8 cellular contexts compared by ENCODE assay signal in the genomic region with DNA sequence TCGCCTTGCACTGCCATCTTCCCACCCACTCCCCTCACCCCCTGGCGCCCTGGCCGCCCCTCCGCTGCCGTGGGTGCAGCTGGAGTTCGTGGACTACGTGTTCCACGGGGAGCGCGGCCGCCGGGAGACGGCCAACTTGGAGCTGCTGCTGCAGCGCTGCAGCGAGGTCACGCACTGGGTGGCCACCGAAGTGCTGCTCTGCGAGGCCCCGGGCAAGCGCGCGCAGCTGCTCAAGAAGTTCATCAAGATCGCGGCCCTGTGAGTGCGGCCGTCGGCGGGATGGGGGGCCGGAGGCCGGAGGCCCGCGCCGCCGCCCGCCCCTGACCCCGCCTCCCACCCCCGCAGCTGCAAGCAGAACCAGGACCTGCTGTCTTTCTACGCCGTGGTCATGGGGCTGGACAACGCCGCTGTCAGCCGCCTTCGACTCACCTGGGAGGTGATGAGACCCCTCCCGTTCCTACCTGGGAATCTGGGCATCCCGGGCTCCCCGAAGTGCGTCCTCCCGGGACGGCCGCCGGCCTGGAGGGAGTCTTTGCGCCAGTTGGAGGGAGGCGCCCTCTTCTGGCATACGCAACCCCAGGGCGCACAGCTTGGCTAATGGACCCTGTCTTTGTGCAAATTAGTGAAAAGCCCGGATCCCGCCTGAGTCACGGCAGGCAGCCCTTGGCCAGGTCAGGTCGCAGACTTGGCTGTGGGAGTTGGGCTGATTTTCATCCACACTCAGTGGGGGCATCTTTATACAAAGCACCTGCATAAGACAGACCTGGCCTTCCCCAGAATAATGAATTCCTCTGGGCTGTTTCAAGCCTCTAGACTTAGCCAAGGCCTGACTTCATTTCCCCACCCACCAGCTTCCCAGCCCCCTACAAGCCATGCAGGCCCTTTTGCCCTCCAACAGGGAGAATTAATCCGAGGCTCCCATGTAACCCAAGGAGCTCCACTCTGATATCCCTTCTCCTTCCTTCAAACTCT. TPM values are rescaled to one million over a fixed set of nuclear protein-coding genes. Genes with fewer than 3 reads are reported as not detected.
DNase-seq lines count a peak whose midpoint lies in the region; ATAC-seq and TF ChIP-seq lines count a peak whose summit lies in the region.

No MANE protein-coding gene starts in this region.

- H3K4me1 ChIP-seq in A673 (ENCODE audit: insufficient read depth, low read length, poor library complexity, severe bottlenecking): no peaks in the 10 kb centered on the region
- peaks cover 0 to 11% of the 10 kb centered on the region in 2 donors for H3K4me1 ChIP-seq in thoracic aorta (ENCODE audit: control insufficient read depth in 1 of 2, low read depth in 2 of 2)

- H3K36me3 ChIP-seq in A673 (ENCODE audit: insufficient read depth, low read length, poor library complexity, severe bottlenecking) (no peaks in the 10 kb centered on the region), thoracic aorta (no peaks in the 10 kb centered on the region)

- peaks cover 14% of the 10 kb centered on the region for H3K4me1 Mint-ChIP-seq in activated naive CD4-positive, alpha-beta T cell treated with anti-CD3 and anti-CD28 coated beads, Interleukin-2, amount 50 U/mL, for 24 hours
- peaks cover 14% of the 10 kb centered on the region for H3K4me1 Mint-ChIP-seq in osteocyte (ENCODE audit: unreplicated experiment)

- CTCF ChIA-PET in A673 (lab: Charles Lee): interaction anchor here (0.7 to 1.2 kb wide), 3 partner anchors 9 to 78 kb away, joined by 4 to 6 read pairs (median 5); no protein-coding TSS in a partner anchor

- H3K27me3 ChIP-seq in A673 (replicated peaks; ENCODE audit: insufficient read depth, low read depth, low read length, poor library complexity): no peaks in the 10 kb centered on the region
- no peaks in the 10 kb centered on the region for H3K27me3 ChIP-seq in thoracic aorta (replicated peaks; ENCODE audit: insufficient read depth)

- no peaks in the 10 kb centered on the region for H3K9me3 ChIP-seq in A673 (ENCODE audit: low read depth, low read length, poor library complexity, severe bottlenecking)
- no peaks in the 10 kb centered on the region for H3K9me3 ChIP-seq in thoracic aorta

- POLR2A ChIA-PET in A673 (lab: Charles Lee; ENCODE audit: low non-redundant PET): no interaction called here

- TF ChIP-seq CTCF in A673 (conservative IDR thresholded peaks at IDR 0.05; ENCODE audit: low read depth, low read length) (peak; percentile 59), osteocyte (IDR thresholded peaks at IDR 0.05) (peak; percentile 78), thoracic aorta (IDR thresholded peaks at IDR 0.05) (peak; percentile 59)

- H3K27ac Mint-ChIP-seq in activated naive CD4-positive, alpha-beta T cell treated with anti-CD3 and anti-CD28 coated beads, Interleukin-2, amount 50 U/mL, for 24 hours: no peak overlapping the region
- H3K27ac Mint-ChIP-seq in osteocyte (ENCODE audit: unreplicated experiment): peak overlapping the region; percentile 67

- peak; percentile 43 for DNase-seq in A673 (ENCODE audit: low spot score)
- DNase-seq in SHP77 treated with DMSO at 0.1 percent for 48 hours (lab: John Stamatoyannopoulos, UW): peak; percentile 46
- peak; percentile 61 to 91 (median 80) for DNase-seq in head of caudate nucleus
- DNase-seq in osteocyte (ENCODE audit: extremely low spot score, unreplicated experiment): peak; percentile 89
- peak; percentile 44 for DNase-seq in thoracic aorta (ENCODE audit: low spot score)

- intact Hi-C loops in A673 (cut with micrococcal nuclease; ENCODE audit: unreplicated experiment): no loop called here
- intact Hi-C loops in head of caudate nucleus (cut with DNase I): loop anchor here (10.0 kb wide), 1 partner anchor 177 kb away; a partner anchor contains a TSS

- ATAC-seq in GM18517 (IDR thresholded peaks at IDR 0.05; ENCODE audit: unreplicated experiment) (peak; percentile 71), HG03565 (IDR thresholded peaks at IDR 0.05; ENCODE audit: unreplicated experiment) (peak; percentile 49), thoracic aorta (ENCODE audit: insufficient number of reproducible peaks, low FRiP score, low read depth) (peak; percentile 24)

- H3K27ac ChIP-seq in A673 (ENCODE audit: low read depth, low read length, poor library complexity, severe bottlenecking): no peak overlapping the region
- peak overlapping the region in 1 of 2 donors; percentile 7 for H3K27ac ChIP-seq in thoracic aorta

- H3K9me3 Mint-ChIP-seq in activated naive CD4-positive, alpha-beta T cell treated with anti-CD3 and anti-CD28 coated beads, Interleukin-2, amount 50 U/mL, for 24 hours: no peaks in the 10 kb centered on the region
- no peaks in the 10 kb centered on the region for H3K9me3 Mint-ChIP-seq in osteocyte (ENCODE audit: unreplicated experiment)

- H3K4me3 ChIP-seq in A673 (ENCODE audit: low read depth, low read length, poor library complexity, severe bottlenecking) (peak overlapping the region; percentile 37), thoracic aorta (peak overlapping the region; percentile 76)

- BruUV-seq in A673 (replicated peaks; lab: Mats Ljungman, UMichigan): no TSS peak

- H3K27me3 Mint-ChIP-seq in activated naive CD4-positive, alpha-beta T cell treated with anti-CD3 and anti-CD28 coated beads, Interleukin-2, amount 50 U/mL, for 24 hours: no peaks in the 10 kb centered on the region
- no peaks in the 10 kb centered on the region for H3K27me3 Mint-ChIP-seq in osteocyte (ENCODE audit: unreplicated experiment)

- H3K36me3 Mint-ChIP-seq in activated naive CD4-positive, alpha-beta T cell treated with anti-CD3 and anti-CD28 coated beads, Interleukin-2, amount 50 U/mL, for 24 hours: no peaks in the 10 kb centered on the region
- H3K36me3 Mint-ChIP-seq in osteocyte (ENCODE audit: unreplicated experiment): no peaks in the 10 kb centered on the region

- peak overlapping the region; percentile 90 for H3K4me3 Mint-ChIP-seq in activated naive CD4-positive, alpha-beta T cell treated with anti-CD3 and anti-CD28 coated beads, Interleukin-2, amount 50 U/mL, for 24 hours
- peak overlapping the region; percentile 89 for H3K4me3 Mint-ChIP-seq in osteocyte (ENCODE audit: unreplicated experiment)

RNA-seq across cellular contexts. Expression of a gene that starts 14.3 kb away (rescaled TPM):
- 11.4 and 11.9 TPM in 2 replicates for total RNA-seq in A673 (2021)
- 5.7 and 6.8 TPM in 2 replicates for total RNA-seq in osteocyte
- 10 to 100 TPM in 1 of 2 donors, 1 to 10 TPM in 1; 7.3 to 21.7 TPM for total RNA-seq in thoracic aorta

RNA-seq across cellular contexts. Expression of a gene that starts 27.6 kb away (rescaled TPM):
- total RNA-seq in A673 (2021) (16.3 and 17.2 TPM in 2 replicates), osteocyte (28.3 and 28.6 TPM in 2 replicates), thoracic aorta (10 to 100 TPM in 1 of 2 donors, 1 to 10 TPM in 1; 8.9 to 14.0 TPM)

RNA-seq across cellular contexts. Expression of a gene that starts 51.2 kb away (rescaled TPM):
- total RNA-seq in A673 (2021) (65.1 and 66.5 TPM in 2 replicates), osteocyte (87.5 and 90.9 TPM in 2 replicates), thoracic aorta (100 to 1,000 TPM in 1 of 2 donors, 10 to 100 TPM in 1; 81.8 to 108 TPM)
